In the genomic region with DNA sequence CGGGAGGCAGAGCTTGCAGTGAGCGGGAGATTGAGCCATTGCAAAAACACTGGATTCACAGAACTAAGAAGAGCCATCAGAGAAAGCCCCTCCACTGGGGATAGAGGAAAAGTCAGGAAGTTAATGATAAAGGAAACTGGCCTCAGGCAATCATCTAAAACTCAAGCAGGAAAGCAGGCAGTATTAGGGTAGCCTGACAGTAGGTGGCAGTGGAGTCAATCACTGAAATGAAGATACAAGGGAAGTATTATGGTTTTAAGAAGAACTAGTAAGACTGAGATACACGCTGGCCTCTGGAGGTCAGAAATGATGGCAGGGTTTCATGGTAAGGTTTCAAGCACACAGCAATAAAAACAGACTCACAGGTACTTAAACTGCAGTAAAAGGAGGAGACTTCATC, we compare ENCODE assay signal across 1 cellular context.
TF ChIP-seq lines count a peak whose summit lies in the region.

No MANE protein-coding gene starts in this region.

TF ChIP-seq in HepG2, 621 proteins besides CTCF, POLR2A, EP300 and RAD21 (continued from another document):
- TF ChIP-seq ZBTB8A (CRISPR knock-in tag; IDR thresholded peaks at IDR 0.05; ENCODE audit: borderline replicate concordance, low read depth) (no peak), ZMYM3 (CRISPR knock-in tag; IDR thresholded peaks at IDR 0.05) (no peak), HNRNPL (IDR thresholded peaks at IDR 0.05; ENCODE audit: low read depth, low read length) (no peak), KLF11 (CRISPR knock-in tag; IDR thresholded peaks at IDR 0.05) (no peak), FLYWCH1 (CRISPR knock-in tag; IDR thresholded peaks at IDR 0.05) (no peak), ETV6 (CRISPR knock-in tag; conservative IDR thresholded peaks at IDR 0.05) (no peak), ZNF780A (CRISPR knock-in tag; IDR thresholded peaks at IDR 0.05) (no peak), ATM (IDR thresholded peaks at IDR 0.05; ENCODE audit: borderline replicate concordance) (no peak), MED13 (CRISPR knock-in tag; IDR thresholded peaks at IDR 0.05) (no peak)
- TF ChIP-seq, protein P1, sequence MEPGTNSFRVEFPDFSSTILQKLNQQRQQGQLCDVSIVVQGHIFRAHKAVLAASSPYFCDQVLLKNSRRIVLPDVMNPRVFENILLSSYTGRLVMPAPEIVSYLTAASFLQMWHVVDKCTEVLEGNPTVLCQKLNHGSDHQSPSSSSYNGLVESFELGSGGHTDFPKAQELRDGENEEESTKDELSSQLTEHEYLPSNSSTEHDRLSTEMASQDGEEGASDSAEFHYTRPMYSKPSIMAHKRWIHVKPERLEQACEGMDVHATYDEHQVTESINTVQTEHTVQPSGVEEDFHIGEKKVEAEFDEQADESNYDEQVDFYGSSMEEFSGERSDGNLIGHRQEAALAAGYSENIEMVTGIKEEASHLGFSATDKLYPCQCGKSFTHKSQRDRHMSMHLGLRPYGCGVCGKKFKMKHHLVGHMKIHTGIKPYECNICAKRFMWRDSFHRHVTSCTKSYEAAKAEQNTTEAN (CRISPR knock-in tag; conservative IDR thresholded peaks at IDR 0.05): no peak
